In the genomic region with DNA sequence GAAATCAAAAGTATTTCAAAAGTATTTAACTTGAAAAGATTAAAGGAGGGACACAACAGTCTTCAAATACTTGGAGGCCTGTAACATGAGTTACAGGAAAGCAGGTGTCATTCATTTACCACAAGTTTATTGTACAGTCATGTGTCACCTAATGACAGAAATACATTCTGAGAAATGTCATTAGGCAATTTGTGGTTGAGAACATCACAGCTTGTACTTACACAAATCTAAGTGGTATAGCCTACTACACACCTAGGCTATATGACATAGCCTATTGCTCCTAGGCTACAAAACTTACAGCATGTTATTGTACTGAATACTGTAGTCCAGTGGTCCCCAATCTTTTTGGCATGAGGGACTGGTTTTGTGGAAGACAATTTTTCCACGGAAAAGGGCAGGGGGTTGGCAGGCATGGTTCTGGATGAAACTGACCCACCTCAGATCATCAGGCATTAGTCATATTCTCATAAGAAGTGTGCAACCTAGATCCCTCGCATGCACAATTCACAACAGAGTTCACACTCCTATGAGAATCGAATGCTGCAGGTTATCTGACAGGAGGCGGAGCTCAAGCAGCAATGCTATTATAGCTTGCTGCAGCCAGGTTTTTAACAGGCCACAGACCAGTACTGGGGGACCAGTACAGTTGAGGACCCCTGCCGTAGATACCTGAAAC, we compare ENCODE assay signal across 2 cellular contexts.
TF ChIP-seq lines count a peak whose summit lies in the region.

No MANE protein-coding gene starts in this region.

TF ChIP-seq in liver, 16 proteins besides CTCF, POLR2A, EP300 and RAD21:
- TF ChIP-seq TAF1 (conservative IDR thresholded peaks at IDR 0.05) (no peak), YY1 (IDR thresholded peaks at IDR 0.05) (no peak), FOXA1 (IDR thresholded peaks at IDR 0.05) (no peak), GABPA (IDR thresholded peaks at IDR 0.05 in 1 of 2, conservative IDR thresholded peaks at IDR 0.05 in 1 of 2) (no peak), RXRA (IDR thresholded peaks at IDR 0.05) (no peak), JUND (IDR thresholded peaks at IDR 0.05) (no peak), HNF4A (conservative IDR thresholded peaks at IDR 0.05) (no peak), NR2F2 (IDR thresholded peaks at IDR 0.05) (no peak), EGR1 (IDR thresholded peaks at IDR 0.05; ENCODE audit: low read depth in 2 of 2) (no peak)
- TF ChIP-seq, protein P1, sequence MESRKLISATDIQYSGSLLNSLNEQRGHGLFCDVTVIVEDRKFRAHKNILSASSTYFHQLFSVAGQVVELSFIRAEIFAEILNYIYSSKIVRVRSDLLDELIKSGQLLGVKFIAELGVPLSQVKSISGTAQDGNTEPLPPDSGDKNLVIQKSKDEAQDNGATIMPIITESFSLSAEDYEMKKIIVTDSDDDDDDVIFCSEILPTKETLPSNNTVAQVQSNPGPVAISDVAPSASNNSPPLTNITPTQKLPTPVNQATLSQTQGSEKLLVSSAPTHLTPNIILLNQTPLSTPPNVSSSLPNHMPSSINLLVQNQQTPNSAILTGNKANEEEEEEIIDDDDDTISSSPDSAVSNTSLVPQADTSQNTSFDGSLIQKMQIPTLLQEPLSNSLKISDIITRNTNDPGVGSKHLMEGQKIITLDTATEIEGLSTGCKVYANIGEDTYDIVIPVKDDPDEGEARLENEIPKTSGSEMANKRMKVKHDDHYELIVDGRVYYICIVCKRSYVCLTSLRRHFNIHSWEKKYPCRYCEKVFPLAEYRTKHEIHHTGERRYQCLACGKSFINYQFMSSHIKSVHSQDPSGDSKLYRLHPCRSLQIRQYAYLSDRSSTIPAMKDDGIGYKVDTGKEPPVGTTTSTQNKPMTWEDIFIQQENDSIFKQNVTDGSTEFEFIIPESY (IDR thresholded peaks at IDR 0.05), result no peak
- TF ChIP-seq, protein P2, sequence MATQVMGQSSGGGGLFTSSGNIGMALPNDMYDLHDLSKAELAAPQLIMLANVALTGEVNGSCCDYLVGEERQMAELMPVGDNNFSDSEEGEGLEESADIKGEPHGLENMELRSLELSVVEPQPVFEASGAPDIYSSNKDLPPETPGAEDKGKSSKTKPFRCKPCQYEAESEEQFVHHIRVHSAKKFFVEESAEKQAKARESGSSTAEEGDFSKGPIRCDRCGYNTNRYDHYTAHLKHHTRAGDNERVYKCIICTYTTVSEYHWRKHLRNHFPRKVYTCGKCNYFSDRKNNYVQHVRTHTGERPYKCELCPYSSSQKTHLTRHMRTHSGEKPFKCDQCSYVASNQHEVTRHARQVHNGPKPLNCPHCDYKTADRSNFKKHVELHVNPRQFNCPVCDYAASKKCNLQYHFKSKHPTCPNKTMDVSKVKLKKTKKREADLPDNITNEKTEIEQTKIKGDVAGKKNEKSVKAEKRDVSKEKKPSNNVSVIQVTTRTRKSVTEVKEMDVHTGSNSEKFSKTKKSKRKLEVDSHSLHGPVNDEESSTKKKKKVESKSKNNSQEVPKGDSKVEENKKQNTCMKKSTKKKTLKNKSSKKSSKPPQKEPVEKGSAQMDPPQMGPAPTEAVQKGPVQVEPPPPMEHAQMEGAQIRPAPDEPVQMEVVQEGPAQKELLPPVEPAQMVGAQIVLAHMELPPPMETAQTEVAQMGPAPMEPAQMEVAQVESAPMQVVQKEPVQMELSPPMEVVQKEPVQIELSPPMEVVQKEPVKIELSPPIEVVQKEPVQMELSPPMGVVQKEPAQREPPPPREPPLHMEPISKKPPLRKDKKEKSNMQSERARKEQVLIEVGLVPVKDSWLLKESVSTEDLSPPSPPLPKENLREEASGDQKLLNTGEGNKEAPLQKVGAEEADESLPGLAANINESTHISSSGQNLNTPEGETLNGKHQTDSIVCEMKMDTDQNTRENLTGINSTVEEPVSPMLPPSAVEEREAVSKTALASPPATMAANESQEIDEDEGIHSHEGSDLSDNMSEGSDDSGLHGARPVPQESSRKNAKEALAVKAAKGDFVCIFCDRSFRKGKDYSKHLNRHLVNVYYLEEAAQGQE (IDR thresholded peaks at IDR 0.05), result no peak
- TF ChIP-seq, protein P3, sequence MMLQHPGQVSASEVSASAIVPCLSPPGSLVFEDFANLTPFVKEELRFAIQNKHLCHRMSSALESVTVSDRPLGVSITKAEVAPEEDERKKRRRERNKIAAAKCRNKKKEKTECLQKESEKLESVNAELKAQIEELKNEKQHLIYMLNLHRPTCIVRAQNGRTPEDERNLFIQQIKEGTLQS (IDR thresholded peaks at IDR 0.05), result no peak
- TF ChIP-seq, protein P4, sequence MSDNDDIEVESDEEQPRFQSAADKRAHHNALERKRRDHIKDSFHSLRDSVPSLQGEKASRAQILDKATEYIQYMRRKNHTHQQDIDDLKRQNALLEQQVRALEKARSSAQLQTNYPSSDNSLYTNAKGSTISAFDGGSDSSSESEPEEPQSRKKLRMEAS (IDR thresholded peaks at IDR 0.05), result no peak

TF ChIP-seq in HepG2, 621 proteins besides CTCF, POLR2A, EP300 and RAD21:
- TF ChIP-seq TAF1 (CRISPR knock-in tag; IDR thresholded peaks at IDR 0.05), result no peak
